29 cellular contexts compared by ENCODE assay signal in genomic region chr12:2686280-2686646, GRCh38.
"Had no signal": no experiment of that assay in that cellular context is flagged by ENCODE, and none has a peak within 500 bp of the region (broad histone marks: within the 10 kb centered on the region; RNA-seq: fewer than 3 reads in every experiment).

No MANE protein-coding gene starts in this region.

- ATAC-seq: activated T-cell treated with anti-CD3 and anti-CD28 coated beads, Interleukin-2, amount 50 U/mL, for 4 hours; activated T-helper 17 cell treated with anti-CD3 and anti-CD28 coated beads, Interleukin-2, amount 50 U/mL, for 72 hours; left cardiac atrium; left ventricle myocardium superior; pancreas; SK-N-SH treated with all-trans-retinoic acid at 6 μM for 48 hours; T-helper 17 cell had no signal

- H3K27me3 Mint-ChIP-seq: activated naive CD8-positive, alpha-beta T cell; activated T-helper 17 cell treated with anti-CD3 and anti-CD28 coated beads, Interleukin-2, amount 50 U/mL, for 72 hours; central memory CD8-positive, alpha-beta T cell; naive B cell; T-helper 17 cell had no signal

- H3K27me3 ChIP-seq: pancreas, tibial artery had no signal

- H3K9me3 ChIP-seq: pancreas, prostate gland, suprapubic skin, tibial artery had no signal

- H3K27ac ChIP-seq: pancreas, prostate gland, suprapubic skin, tibial artery had no signal

- DNase-seq: activated CD4-positive, alpha-beta T cell treated with anti-CD3 and anti-CD28 coated beads, Interleukin-2, amount 50 U/mL, for 1 hour; activated CD4-positive, CD25-positive, alpha-beta regulatory T cell treated with anti-CD3 and anti-CD28 coated beads, Interleukin-2, amount 50 U/mL, for 72 hours; activated T-cell treated with anti-CD3 and anti-CD28 coated beads, Interleukin-2, amount 50 U/mL, for 4 hours; anterior cingulate cortex; dermis blood vessel endothelial cell; effector CD8-positive, alpha-beta T cell; glutamatergic neuron; left cardiac atrium; left ventricle myocardium superior; naive B cell; nephron progenitor cell; pancreas; retina; stimulated activated CD4-positive, alpha-beta T cell treated with anti-CD3 and anti-CD28 coated beads, Interleukin-15, amount 100 ng/mL, for 24 hours; stimulated activated CD4-positive, alpha-beta T cell treated with anti-CD3 and anti-CD28 coated beads, Interleukin-2, amount 100 ng/mL, for 24 hours; stimulated activated naive CD4-positive, alpha-beta T cell; T-helper 17 cell; T1000 had no signal

- FAIRE-seq: frontal cortex, islet of Langerhans, pancreas had no signal

- H3K36me3 ChIP-seq: pancreas, prostate gland had no signal

- H3K27ac Mint-ChIP-seq: activated naive CD8-positive, alpha-beta T cell; activated T-helper 17 cell treated with anti-CD3 and anti-CD28 coated beads, Interleukin-2, amount 50 U/mL, for 72 hours; mesothelial cell of epicardium; naive B cell; nephron progenitor cell; T-helper 17 cell had no signal

- H3K9me3 Mint-ChIP-seq: activated T-cell treated with anti-CD3 and anti-CD28 coated beads, Interleukin-2, amount 50 U/mL, for 4 hours; mesothelial cell of epicardium had no signal

- H3K4me3 ChIP-seq: pancreas, prostate gland, smooth muscle cell, suprapubic skin, tibial artery had no signal

- H3K4me1 ChIP-seq: pancreas, prostate gland, tibial artery had no signal

- H3K36me3 Mint-ChIP-seq: activated naive CD8-positive, alpha-beta T cell; naive B cell had no signal

- H3K4me3 Mint-ChIP-seq: activated naive CD8-positive, alpha-beta T cell; activated T-cell treated with anti-CD3 and anti-CD28 coated beads, Interleukin-2, amount 50 U/mL, for 4 hours; activated T-helper 17 cell treated with anti-CD3 and anti-CD28 coated beads, Interleukin-2, amount 50 U/mL, for 72 hours; central memory CD8-positive, alpha-beta T cell; mesothelial cell of epicardium; nephron progenitor cell; T-helper 17 cell had no signal
